ENCODE assay signal across 1 cellular context in genomic region chr9:131393622-131394463, GRCh38.
TF ChIP-seq lines count a peak whose summit lies in the region.

Gene PRRC2B (plus strand): TSS chr9:131394086. CDS start chr9:131430145, 36,059 bp downstream.

TF ChIP-seq in H1, 55 proteins besides CTCF, POLR2A, EP300 and RAD21 (continued from another document):
- TF ChIP-seq, protein P1, sequence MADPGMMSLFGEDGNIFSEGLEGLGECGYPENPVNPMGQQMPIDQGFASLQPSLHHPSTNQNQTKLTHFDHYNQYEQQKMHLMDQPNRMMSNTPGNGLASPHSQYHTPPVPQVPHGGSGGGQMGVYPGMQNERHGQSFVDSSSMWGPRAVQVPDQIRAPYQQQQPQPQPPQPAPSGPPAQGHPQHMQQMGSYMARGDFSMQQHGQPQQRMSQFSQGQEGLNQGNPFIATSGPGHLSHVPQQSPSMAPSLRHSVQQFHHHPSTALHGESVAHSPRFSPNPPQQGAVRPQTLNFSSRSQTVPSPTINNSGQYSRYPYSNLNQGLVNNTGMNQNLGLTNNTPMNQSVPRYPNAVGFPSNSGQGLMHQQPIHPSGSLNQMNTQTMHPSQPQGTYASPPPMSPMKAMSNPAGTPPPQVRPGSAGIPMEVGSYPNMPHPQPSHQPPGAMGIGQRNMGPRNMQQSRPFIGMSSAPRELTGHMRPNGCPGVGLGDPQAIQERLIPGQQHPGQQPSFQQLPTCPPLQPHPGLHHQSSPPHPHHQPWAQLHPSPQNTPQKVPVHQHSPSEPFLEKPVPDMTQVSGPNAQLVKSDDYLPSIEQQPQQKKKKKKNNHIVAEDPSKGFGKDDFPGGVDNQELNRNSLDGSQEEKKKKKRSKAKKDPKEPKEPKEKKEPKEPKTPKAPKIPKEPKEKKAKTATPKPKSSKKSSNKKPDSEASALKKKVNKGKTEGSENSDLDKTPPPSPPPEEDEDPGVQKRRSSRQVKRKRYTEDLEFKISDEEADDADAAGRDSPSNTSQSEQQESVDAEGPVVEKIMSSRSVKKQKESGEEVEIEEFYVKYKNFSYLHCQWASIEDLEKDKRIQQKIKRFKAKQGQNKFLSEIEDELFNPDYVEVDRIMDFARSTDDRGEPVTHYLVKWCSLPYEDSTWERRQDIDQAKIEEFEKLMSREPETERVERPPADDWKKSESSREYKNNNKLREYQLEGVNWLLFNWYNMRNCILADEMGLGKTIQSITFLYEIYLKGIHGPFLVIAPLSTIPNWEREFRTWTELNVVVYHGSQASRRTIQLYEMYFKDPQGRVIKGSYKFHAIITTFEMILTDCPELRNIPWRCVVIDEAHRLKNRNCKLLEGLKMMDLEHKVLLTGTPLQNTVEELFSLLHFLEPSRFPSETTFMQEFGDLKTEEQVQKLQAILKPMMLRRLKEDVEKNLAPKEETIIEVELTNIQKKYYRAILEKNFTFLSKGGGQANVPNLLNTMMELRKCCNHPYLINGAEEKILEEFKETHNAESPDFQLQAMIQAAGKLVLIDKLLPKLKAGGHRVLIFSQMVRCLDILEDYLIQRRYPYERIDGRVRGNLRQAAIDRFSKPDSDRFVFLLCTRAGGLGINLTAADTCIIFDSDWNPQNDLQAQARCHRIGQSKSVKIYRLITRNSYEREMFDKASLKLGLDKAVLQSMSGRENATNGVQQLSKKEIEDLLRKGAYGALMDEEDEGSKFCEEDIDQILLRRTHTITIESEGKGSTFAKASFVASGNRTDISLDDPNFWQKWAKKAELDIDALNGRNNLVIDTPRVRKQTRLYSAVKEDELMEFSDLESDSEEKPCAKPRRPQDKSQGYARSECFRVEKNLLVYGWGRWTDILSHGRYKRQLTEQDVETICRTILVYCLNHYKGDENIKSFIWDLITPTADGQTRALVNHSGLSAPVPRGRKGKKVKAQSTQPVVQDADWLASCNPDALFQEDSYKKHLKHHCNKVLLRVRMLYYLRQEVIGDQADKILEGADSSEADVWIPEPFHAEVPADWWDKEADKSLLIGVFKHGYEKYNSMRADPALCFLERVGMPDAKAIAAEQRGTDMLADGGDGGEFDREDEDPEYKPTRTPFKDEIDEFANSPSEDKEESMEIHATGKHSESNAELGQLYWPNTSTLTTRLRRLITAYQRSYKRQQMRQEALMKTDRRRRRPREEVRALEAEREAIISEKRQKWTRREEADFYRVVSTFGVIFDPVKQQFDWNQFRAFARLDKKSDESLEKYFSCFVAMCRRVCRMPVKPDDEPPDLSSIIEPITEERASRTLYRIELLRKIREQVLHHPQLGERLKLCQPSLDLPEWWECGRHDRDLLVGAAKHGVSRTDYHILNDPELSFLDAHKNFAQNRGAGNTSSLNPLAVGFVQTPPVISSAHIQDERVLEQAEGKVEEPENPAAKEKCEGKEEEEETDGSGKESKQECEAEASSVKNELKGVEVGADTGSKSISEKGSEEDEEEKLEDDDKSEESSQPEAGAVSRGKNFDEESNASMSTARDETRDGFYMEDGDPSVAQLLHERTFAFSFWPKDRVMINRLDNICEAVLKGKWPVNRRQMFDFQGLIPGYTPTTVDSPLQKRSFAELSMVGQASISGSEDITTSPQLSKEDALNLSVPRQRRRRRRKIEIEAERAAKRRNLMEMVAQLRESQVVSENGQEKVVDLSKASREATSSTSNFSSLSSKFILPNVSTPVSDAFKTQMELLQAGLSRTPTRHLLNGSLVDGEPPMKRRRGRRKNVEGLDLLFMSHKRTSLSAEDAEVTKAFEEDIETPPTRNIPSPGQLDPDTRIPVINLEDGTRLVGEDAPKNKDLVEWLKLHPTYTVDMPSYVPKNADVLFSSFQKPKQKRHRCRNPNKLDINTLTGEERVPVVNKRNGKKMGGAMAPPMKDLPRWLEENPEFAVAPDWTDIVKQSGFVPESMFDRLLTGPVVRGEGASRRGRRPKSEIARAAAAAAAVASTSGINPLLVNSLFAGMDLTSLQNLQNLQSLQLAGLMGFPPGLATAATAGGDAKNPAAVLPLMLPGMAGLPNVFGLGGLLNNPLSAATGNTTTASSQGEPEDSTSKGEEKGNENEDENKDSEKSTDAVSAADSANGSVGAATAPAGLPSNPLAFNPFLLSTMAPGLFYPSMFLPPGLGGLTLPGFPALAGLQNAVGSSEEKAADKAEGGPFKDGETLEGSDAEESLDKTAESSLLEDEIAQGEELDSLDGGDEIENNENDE (IDR thresholded peaks at IDR 0.05; ENCODE audit: insufficient replicate concordance, low read length) = no peak
- 0 out of 2 replicates have a peak, but pooled peaks have one; percentile 16 for TF ChIP-seq KDM1A (IDR thresholded peaks at IDR 0.05; ENCODE audit: borderline replicate concordance, low read length)
- TF ChIP-seq ATF2 (IDR thresholded peaks at IDR 0.05; ENCODE audit: low read length) = no peak
- TF ChIP-seq USF2 (IDR thresholded peaks at IDR 0.05; ENCODE audit: low read length) = no peak
- no peak for TF ChIP-seq SUZ12 (IDR thresholded peaks at IDR 0.05; ENCODE audit: low read length)
- no peak for TF ChIP-seq HDAC6 (IDR thresholded peaks at IDR 0.05; ENCODE audit: low read depth, low read length)
- TF ChIP-seq PHF8 (conservative IDR thresholded peaks at IDR 0.05; ENCODE audit: low read depth, low read length) = no peak; the same call in 1 of the 2 replicates
- peak; percentile 78 for TF ChIP-seq POLR2AphosphoS5 (IDR thresholded peaks at IDR 0.05; ENCODE audit: low read depth, low read length)
- TF ChIP-seq NANOG (IDR thresholded peaks at IDR 0.05; ENCODE audit: insufficient read depth, low read depth, low read length, poor library complexity, severe bottlenecking) = peak; percentile 34
- no peak for TF ChIP-seq E2F6 (IDR thresholded peaks at IDR 0.05)
- no peak for TF ChIP-seq BRCA1 (IDR thresholded peaks at IDR 0.05; ENCODE audit: low read depth, low read length)
- TF ChIP-seq GTF2F1 (IDR thresholded peaks at IDR 0.05; ENCODE audit: borderline replicate concordance, low read depth, low read length) = no peak
- TF ChIP-seq KDM5A (IDR thresholded peaks at IDR 0.05; ENCODE audit: low read length) = no peak
- 0 out of 2 replicates have a peak, but pooled peaks have one; percentile 7 for TF ChIP-seq RBBP5 (IDR thresholded peaks at IDR 0.05; ENCODE audit: borderline replicate concordance, low read depth, low read length)
- TF ChIP-seq CTBP2 (IDR thresholded peaks at IDR 0.05; ENCODE audit: borderline replicate concordance, insufficient read depth, insufficient read length, low read length) = no peak
- TF ChIP-seq HDAC2 (IDR thresholded peaks at IDR 0.05; ENCODE audit: borderline replicate concordance in 1 of 2, low read depth in 2 of 2, low read length in 2 of 2) = peak in 1 of 2 experiments; percentile 86; a peak in 1 of 4 replicates
- TF ChIP-seq KDM4A (IDR thresholded peaks at IDR 0.05; ENCODE audit: low read depth, low read length, severe bottlenecking) = no peak
- TF ChIP-seq BACH1 (IDR thresholded peaks at IDR 0.05; ENCODE audit: low read length) = no peak
- TF ChIP-seq GABPA (IDR thresholded peaks at IDR 0.05; ENCODE audit: borderline replicate concordance, insufficient read depth, low read length) = no peak
- no peak for TF ChIP-seq RXRA (IDR thresholded peaks at IDR 0.05; ENCODE audit: insufficient read depth, low read depth, low read length)
- TF ChIP-seq CREB1 (IDR thresholded peaks at IDR 0.05) = no peak; the same call in 1 of the 2 replicates
- no peak for TF ChIP-seq NRF1 (IDR thresholded peaks at IDR 0.05; ENCODE audit: low read depth, low read length)
- TF ChIP-seq CBX8 (IDR thresholded peaks at IDR 0.05; ENCODE audit: borderline replicate concordance, low read depth, low read length) = no peak
- no peak; the same call in 1 of the 2 replicates for TF ChIP-seq SP1 (IDR thresholded peaks at IDR 0.05; ENCODE audit: low read depth, low read length)
- TF ChIP-seq SP2 (IDR thresholded peaks at IDR 0.05; ENCODE audit: low read length) = no peak
- no peak; the same call in 1 of the 2 replicates for TF ChIP-seq YY1 (IDR thresholded peaks at IDR 0.05; ENCODE audit: low read depth, low read length)
- 0 out of 2 replicates have a peak, but pooled peaks have one; percentile 62 for TF ChIP-seq CHD2 (IDR thresholded peaks at IDR 0.05; ENCODE audit: low read length)
- peak; percentile 82 for TF ChIP-seq TAF1 (IDR thresholded peaks at IDR 0.05; ENCODE audit: low read depth, low read length)
